ENCODE assay signal across 9 cellular contexts in the genomic region with DNA sequence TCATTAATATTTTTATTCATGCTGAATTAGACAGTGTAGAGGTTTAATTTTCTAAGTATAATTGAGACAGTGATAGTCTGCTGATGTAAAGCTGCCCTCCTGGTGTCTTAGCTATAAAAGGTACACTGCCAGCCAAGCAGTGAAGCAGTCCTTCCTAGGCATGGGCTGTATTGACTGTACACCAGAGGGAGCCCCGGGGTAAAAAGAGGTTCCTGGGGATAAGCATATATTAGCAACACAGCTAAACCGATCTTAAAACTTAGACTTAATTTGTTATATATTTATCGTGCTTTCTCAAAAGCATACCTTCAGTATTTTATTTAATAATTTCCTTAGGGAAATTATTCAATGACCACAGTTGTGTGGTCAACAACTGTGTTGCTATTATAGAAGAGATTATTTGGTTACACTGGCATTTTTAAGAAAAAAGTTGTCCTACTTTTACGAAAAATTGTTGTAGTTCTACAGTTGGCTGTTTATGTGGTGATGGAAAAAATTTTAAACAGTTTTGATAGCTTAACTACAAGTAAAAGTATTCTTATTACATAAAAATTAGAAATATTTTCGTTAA.
A peak's percentile ranks its signal among the peaks of the same experiment; 100 is the strongest.
DNase-seq lines count a peak whose midpoint lies in the region; ATAC-seq and TF ChIP-seq lines count a peak whose summit lies in the region.
"Had no signal": no experiment of that assay in that cellular context is flagged by ENCODE, and none has a peak within 500 bp of the region (broad histone marks: within the 10 kb centered on the region; RNA-seq: fewer than 3 reads in every experiment).

No MANE protein-coding gene starts in this region.

- H3K4me3 ChIP-seq in HCT116 (replicated peaks in 1 of 2; ENCODE audit: low read depth in 1 of 2, low read length in 2 of 2) = no peak overlapping the region
- no peak overlapping the region for H3K4me3 ChIP-seq in OCI-LY3 (ENCODE audit: low read length)
- no peak overlapping the region for H3K4me3 ChIP-seq in body of pancreas

- TF ChIP-seq CTCF in HCT116 (IDR thresholded peaks at IDR 0.05 in 2 of 3, conservative IDR thresholded peaks at IDR 0.05 in 1 of 3; ENCODE audit: borderline replicate concordance in 1 of 3, insufficient read depth in 1 of 3, low read depth in 2 of 3, low read length in 2 of 3) = peak; percentile 65 to 72 (median 65); a peak in 5 of 6 replicates
- TF ChIP-seq CTCF in OCI-LY3 (IDR thresholded peaks at IDR 0.05; ENCODE audit: low read depth, low read length) = peak; percentile 54
- peak in 6 of 7 experiments; percentile 22 to 51 (median 40) for TF ChIP-seq CTCF in body of pancreas (IDR thresholded peaks at IDR 0.05)

- intact Hi-C loops in HCT116 (cut with micrococcal nuclease) (loop anchor here (1.0 kb wide), 1 partner anchor 443 kb away; no protein-coding TSS in a partner anchor), body of pancreas (cut with DNase I) (loop anchor here (10.0 kb wide), 1 partner anchor 52 kb away; no protein-coding TSS in a partner anchor)

- CTCF ChIA-PET in HCT116 (lab: Charles Lee) = interaction anchor here (1.0 to 1.1 kb wide), 4 partner anchors 11 to 444 kb away, joined by 3 to 18 read pairs (median 3); no protein-coding TSS in a partner anchor

- H3K9ac ChIP-seq in HCT116 (ENCODE audit: low read length) (no peak overlapping the region), OCI-LY3 (ENCODE audit: low read length) (no peak overlapping the region)

- no peak overlapping the region for H3K4me2 ChIP-seq in HCT116 (ENCODE audit: low read length)
- H3K4me2 ChIP-seq in OCI-LY3 (ENCODE audit: low read length) = no peak overlapping the region

- H2AFZ ChIP-seq in HCT116 (ENCODE audit: low read depth, low read length, poor library complexity, severe bottlenecking) = no peak overlapping the region
- no peak overlapping the region for H2AFZ ChIP-seq in OCI-LY3 (ENCODE audit: low read depth, low read length)

- peak; percentile 62 for DNase-seq in NCI-H82 (lab: John Stamatoyannopoulos, UW)
- DNase-seq in NCI-H82 treated with DMSO at 0.1 percent for 48 hours (lab: John Stamatoyannopoulos, UW; ENCODE audit: unreplicated experiment) = no peak
- peak; percentile 16 for DNase-seq in HCT116 (ENCODE audit: low read depth, low spot score)
- peak; percentile 35 to 58 (median 49) for DNase-seq in body of pancreas
- DNase-seq in memory B cell (ENCODE audit: low spot score in 2 of 2) = no peak
- DNase-seq in globus pallidus (ENCODE audit: low spot score) = no peak

- H3K36me3 Mint-ChIP-seq in memory B cell = peaks cover 17% of the 10 kb centered on the region

- H3K79me2 ChIP-seq in HCT116 (ENCODE audit: insufficient read depth, low read length) (no peaks in the 10 kb centered on the region), OCI-LY3 (ENCODE audit: low read length) (no peaks in the 10 kb centered on the region)

- ATAC-seq in HCT116 (peak; percentile 90), body of pancreas (no peak), memory B cell (ENCODE audit: low read depth) (peak; percentile 43), HG02840 (IDR thresholded peaks at IDR 0.05; ENCODE audit: low FRiP score, unreplicated experiment) (no peak)

- no peak overlapping the region for H3K27ac ChIP-seq in HCT116 (ENCODE audit: low read depth, low read length)
- no peak overlapping the region for H3K27ac ChIP-seq in OCI-LY3 (ENCODE audit: low read length)
- no peak overlapping the region for H3K27ac ChIP-seq in body of pancreas
- H3K27ac ChIP-seq: neutrophil had no signal

- H3K27me3 Mint-ChIP-seq in memory B cell = no peaks in the 10 kb centered on the region

- no peaks in the 10 kb centered on the region for H4K20me1 ChIP-seq in HCT116 (ENCODE audit: insufficient read depth)
- no peaks in the 10 kb centered on the region for H4K20me1 ChIP-seq in OCI-LY3 (ENCODE audit: insufficient read depth, low read length)

- H3K4me1 ChIP-seq in HCT116 (ENCODE audit: control insufficient read depth in 1 of 2, insufficient read depth in 2 of 2, low read length in 2 of 2) (no peaks in the 10 kb centered on the region), OCI-LY3 (ENCODE audit: low read length) (peaks cover 12% of the 10 kb centered on the region; the same call in 1 of the 2 replicates), body of pancreas (peaks cover 7% of the 10 kb centered on the region)

- H3K9me2 ChIP-seq in HCT116 (ENCODE audit: insufficient read depth) = no peaks in the 10 kb centered on the region

- no peaks in the 10 kb centered on the region for H3K9me3 Mint-ChIP-seq in memory B cell

- peak; percentile 80 for TF ChIP-seq RAD21 in HCT116 (IDR thresholded peaks at IDR 0.05; ENCODE audit: low read depth)

- RAD21 ChIA-PET in HCT116 (lab: Charles Lee; ENCODE audit: low non-redundant PET in 1 of 2, low total read pairs in 2 of 2, uncharacterized antibody in 2 of 2, unreplicated experiment in 2 of 2) = interaction anchor here (0.6 to 1.1 kb wide), 3 partner anchors 443 to 445 kb away, joined by 3 to 9 read pairs (median 4); no protein-coding TSS in a partner anchor

- H3K9me3 ChIP-seq in HCT116 (ENCODE audit: control insufficient read depth in 1 of 2, insufficient read depth in 1 of 2, low read depth in 1 of 2, low read length in 2 of 2) (no peaks in the 10 kb centered on the region), OCI-LY3 (ENCODE audit: insufficient read depth, low read length) (no peaks in the 10 kb centered on the region), body of pancreas (no peaks in the 10 kb centered on the region)
- H3K9me3 ChIP-seq: neutrophil had no signal

- no peak overlapping the region for H3K27ac Mint-ChIP-seq in memory B cell

- H3K4me1 Mint-ChIP-seq in memory B cell = no peaks in the 10 kb centered on the region

- 81 to 85% methylated on average over 5 of the region's 5 CpGs for WGBS in body of pancreas, 2 donors

- BruUV-seq in HCT116 (replicated peaks; lab: Mats Ljungman, UMichigan) = no TSS peak

- peaks cover 0 to under 1% of the 10 kb centered on the region in 2 experiments; a peak in 2 of 4 replicates for H3K36me3 ChIP-seq in HCT116 (ENCODE audit: control insufficient read depth in 1 of 2, insufficient read depth in 2 of 2, low read length in 2 of 2)
- peaks cover 9% of the 10 kb centered on the region for H3K36me3 ChIP-seq in OCI-LY3 (replicated peaks; ENCODE audit: low read depth, low read length)
- peaks cover 6 to 34% of the 10 kb centered on the region in 2 donors for H3K36me3 ChIP-seq in body of pancreas (replicated peaks in 1 of 2; ENCODE audit: insufficient read depth in 1 of 2, low read depth in 2 of 2)

- TF ChIP-seq POLR2A in HCT116 (IDR thresholded peaks at IDR 0.05; ENCODE audit: borderline replicate concordance, extremely low read depth, insufficient read depth, insufficient read length) (no peak), body of pancreas (IDR thresholded peaks at IDR 0.05) (no peak)

- no peak overlapping the region for H3K4me3 Mint-ChIP-seq in memory B cell

- POLR2A ChIA-PET in HCT116 (lab: Charles Lee) = no interaction called here

- H3K27me3 ChIP-seq in HCT116 (ENCODE audit: insufficient read depth, low read length) (no peaks in the 10 kb centered on the region), OCI-LY3 (ENCODE audit: low read depth, low read length) (no peaks in the 10 kb centered on the region), body of pancreas (no peaks in the 10 kb centered on the region)
- H3K27me3 ChIP-seq: neutrophil had no signal

TF ChIP-seq in HCT116, 20 proteins besides CTCF, POLR2A, EP300 and RAD21:
- no peak for TF ChIP-seq POLR2AphosphoS5 (IDR thresholded peaks at IDR 0.05; ENCODE audit: low read depth, low read length)
- TF ChIP-seq ZNF274 (IDR thresholded peaks at IDR 0.05; ENCODE audit: low read depth, low read length) = no peak
- no peak for TF ChIP-seq SRF (IDR thresholded peaks at IDR 0.05; ENCODE audit: low read depth)
- no peak for TF ChIP-seq CBX3 (IDR thresholded peaks at IDR 0.05; ENCODE audit: low read depth)
- no peak for TF ChIP-seq ATF3 (IDR thresholded peaks at IDR 0.05)
- TF ChIP-seq JUND (IDR thresholded peaks at IDR 0.05) = no peak
- TF ChIP-seq CEBPB (IDR thresholded peaks at IDR 0.05; ENCODE audit: low read depth) = no peak
TF ChIP-seq in HCT116: peak in this region for 0.

Comparison
In these comparisons a context has a peak if more than half of its experiments do, and no peak if none do; other contexts are left out.
1. DNase-seq: peak in NCI-H82 (single experiment), HCT116 (single experiment) and body of pancreas (4 of 4); none in NCI-H82 treated with DMSO at 0.1 percent for 48 hours (single experiment), memory B cell (0 of 2) and globus pallidus (single experiment).
2. ATAC-seq: peak in HCT116 (single experiment) and memory B cell (single experiment); none in body of pancreas (single experiment) and HG02840 (single experiment).
3. Peak in every context shown above with its lines, with median percentiles within 50 percentile points of each other: CTCF ChIP-seq.